In the genomic region with DNA sequence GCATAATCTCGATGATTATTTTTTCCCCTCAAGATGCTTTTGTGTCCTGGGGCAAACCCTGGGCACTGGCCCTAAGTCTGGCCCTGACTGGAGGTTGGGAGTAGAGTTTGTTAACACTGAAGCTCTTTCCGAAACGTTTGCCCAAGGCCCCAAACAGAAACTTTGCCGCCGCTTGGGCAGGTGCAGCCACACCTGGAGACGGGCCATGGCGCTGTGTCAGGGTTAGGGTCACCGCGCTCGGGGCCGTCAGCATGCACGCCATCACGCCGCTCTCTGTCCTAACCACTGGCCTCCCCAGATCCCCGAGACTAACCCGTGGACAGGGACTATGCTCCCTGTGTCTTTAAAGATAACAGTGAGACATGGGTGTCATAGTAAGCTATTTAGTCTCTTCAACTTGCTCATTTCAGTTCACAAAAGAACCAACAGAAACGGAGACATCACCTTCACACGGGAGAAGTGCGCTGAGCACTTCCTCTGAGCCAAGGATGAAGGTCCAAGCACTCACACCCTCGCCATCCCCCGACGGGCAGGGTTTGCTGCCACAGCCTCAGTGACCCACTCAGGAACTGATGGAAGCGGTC, we compare ENCODE assay signal across 18 cellular contexts.
"Had no signal": no experiment of that assay in that cellular context is flagged by ENCODE, and none has a peak within 500 bp of the region (broad histone marks: within the 10 kb centered on the region; RNA-seq: fewer than 3 reads in every experiment).

No MANE protein-coding gene starts in this region.

- ATAC-seq: activated T-cell treated with anti-CD3 and anti-CD28 coated beads, Interleukin-2, amount 50 U/mL, for 72 hours; body of pancreas; left ventricle myocardium superior had no signal

- H2AFZ ChIP-seq: parathyroid adenoma had no signal

- H3K27me3 Mint-ChIP-seq: activated naive CD8-positive, alpha-beta T cell treated with anti-CD3 and anti-CD28 coated beads, Interleukin-2, amount 10 ng/mL, durations not matched to agents 7 days and 5 days had no signal

- DNase-seq: activated CD4-positive, alpha-beta T cell treated with anti-CD3 and anti-CD28 coated beads, Interleukin-2, amount 50 U/mL, for 48 hours; activated effector memory CD4-positive, alpha-beta T cell treated with Interleukin-2 at 50 U/mL for 16 hours; activated naive CD4-positive, alpha-beta T cell treated with anti-CD3 and anti-CD28 coated beads for 36 hours; activated naive CD8-positive, alpha-beta T cell treated with anti-CD3 and anti-CD28 coated beads, Interleukin-2, amount 10 ng/mL, durations not matched to agents 7 days and 5 days; activated T-cell treated with anti-CD3 and anti-CD28 coated beads, Interleukin-2, amount 50 U/mL, for 72 hours; body of pancreas; left ventricle myocardium superior; stimulated activated CD4-positive, alpha-beta T cell treated with anti-CD3 and anti-CD28 coated beads, Interleukin-2, amount 100 ng/mL, for 48 hours; stimulated activated naive CD4-positive, alpha-beta T cell; T-helper 1 cell; WERI-Rb-1 had no signal

- H3K27ac ChIP-seq: body of pancreas, cardiac muscle cell, epithelial cell of prostate, parathyroid adenoma, right lobe of liver, WERI-Rb-1 had no signal

- H3K36me3 Mint-ChIP-seq: activated naive CD8-positive, alpha-beta T cell treated with anti-CD3 and anti-CD28 coated beads, Interleukin-2, amount 10 ng/mL, durations not matched to agents 7 days and 5 days; natural killer cell treated with Interleukin-12 subunit alpha and Interleukin-12 subunit beta and Interleukin-15 and Interleukin-18, amount 100 ng/mL, for 72 hours had no signal

- H3K36me3 ChIP-seq: cardiac muscle cell, gastroesophageal sphincter, right lobe of liver, tibial artery, WERI-Rb-1 had no signal

- H3K9me3 ChIP-seq: body of pancreas, right lobe of liver, tibial artery had no signal

- H3K4me3 ChIP-seq: body of pancreas, cardiac muscle cell, gastroesophageal sphincter, right lobe of liver had no signal

- H3K4me3 Mint-ChIP-seq: activated naive CD4-positive, alpha-beta T cell treated with anti-CD3 and anti-CD28 coated beads for 36 hours; activated naive CD8-positive, alpha-beta T cell treated with anti-CD3 and anti-CD28 coated beads, Interleukin-2, amount 10 ng/mL, durations not matched to agents 7 days and 5 days; activated T-cell treated with anti-CD3 and anti-CD28 coated beads, Interleukin-2, amount 50 U/mL, for 72 hours; natural killer cell treated with Interleukin-12 subunit alpha and Interleukin-12 subunit beta and Interleukin-15 and Interleukin-18, amount 100 ng/mL, for 72 hours had no signal

- H3K4me1 Mint-ChIP-seq: activated naive CD8-positive, alpha-beta T cell treated with anti-CD3 and anti-CD28 coated beads, Interleukin-2, amount 10 ng/mL, durations not matched to agents 7 days and 5 days had no signal

- H3K4me1 ChIP-seq: body of pancreas, parathyroid adenoma, right lobe of liver had no signal

- H3K9ac ChIP-seq: parathyroid adenoma had no signal

- H3K27me3 ChIP-seq: body of pancreas, cardiac muscle cell, gastroesophageal sphincter, right lobe of liver had no signal

- H3K9me3 Mint-ChIP-seq: activated naive CD4-positive, alpha-beta T cell treated with anti-CD3 and anti-CD28 coated beads for 36 hours; activated naive CD8-positive, alpha-beta T cell treated with anti-CD3 and anti-CD28 coated beads, Interleukin-2, amount 10 ng/mL, durations not matched to agents 7 days and 5 days; activated T-cell treated with anti-CD3 and anti-CD28 coated beads, Interleukin-2, amount 50 U/mL, for 72 hours; natural killer cell treated with Interleukin-12 subunit alpha and Interleukin-12 subunit beta and Interleukin-15 and Interleukin-18, amount 100 ng/mL, for 72 hours had no signal

- H3K79me2 ChIP-seq: parathyroid adenoma had no signal
